In the genomic region with DNA sequence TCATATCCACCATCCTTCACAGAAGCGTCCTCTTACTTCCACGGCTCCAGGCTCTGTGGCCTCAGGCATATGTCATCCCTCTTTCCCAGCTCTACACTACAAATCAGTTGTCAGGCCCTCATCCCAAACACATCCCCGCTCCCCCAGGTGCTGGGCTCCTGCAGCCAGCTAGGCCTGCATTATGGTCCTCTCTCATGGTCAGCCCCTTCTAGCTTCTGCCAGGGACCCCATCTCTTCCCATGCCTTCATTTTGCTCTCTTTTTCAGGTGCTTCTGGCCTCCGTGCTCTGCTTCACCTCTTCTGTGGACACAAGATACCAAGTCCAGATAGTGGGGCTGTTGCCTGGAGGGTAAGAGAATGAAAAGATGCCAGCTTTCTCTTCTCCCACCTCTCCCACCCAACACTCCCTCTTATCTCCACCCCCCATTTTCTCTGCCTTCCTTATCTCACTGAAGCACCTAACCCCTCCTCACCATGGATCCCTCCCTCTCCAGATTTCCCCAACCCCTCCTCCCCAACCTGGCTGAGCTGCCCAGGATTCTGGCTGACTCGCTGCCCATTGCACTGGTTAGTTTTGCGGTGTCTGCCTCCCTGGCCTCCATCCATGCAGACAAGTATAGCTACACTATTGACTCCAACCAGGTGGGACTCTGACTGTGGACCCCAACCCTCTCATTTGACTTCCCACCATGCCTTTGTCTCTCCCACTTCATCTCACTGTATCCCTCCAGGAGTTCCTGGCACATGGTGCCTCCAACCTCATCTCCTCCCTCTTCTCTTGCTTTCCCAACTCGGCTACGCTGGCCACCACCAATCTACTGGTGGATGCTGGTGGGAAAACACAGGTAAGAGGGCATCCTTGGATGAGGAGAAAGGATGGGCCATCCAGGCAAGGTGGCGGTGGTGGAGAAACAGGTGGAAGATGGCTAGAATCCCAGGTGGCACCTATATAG, we compare ENCODE assay signal across 11 cellular contexts. TPM values are rescaled to one million over a fixed set of nuclear protein-coding genes. Genes with fewer than 3 reads are reported as not detected.
DNase-seq lines count a peak whose midpoint lies in the region; ATAC-seq and TF ChIP-seq lines count a peak whose summit lies in the region.
"Had no signal": no experiment of that assay in that cellular context is flagged by ENCODE, and none has a peak within 500 bp of the region (broad histone marks: within the 10 kb centered on the region; RNA-seq: fewer than 3 reads in every experiment).

No MANE protein-coding gene starts in this region.

- H3K9me3 ChIP-seq in neural progenitor cell (ENCODE audit: low read depth) = no peaks in the 10 kb centered on the region
- H3K9me3 ChIP-seq: colonic mucosa had no signal

- H3K27me3 ChIP-seq in neural progenitor cell = peaks cover 100% of the 10 kb centered on the region

- intact Hi-C loops in activated CD4-positive, alpha-beta T cell treated with anti-CD3 and anti-CD28 coated beads, Interleukin-2, amount 10 ng/mL, durations not matched to agents 24 days and 14 days (cut with micrococcal nuclease) = loop anchor here (5.0 kb wide), 1 partner anchor 160 kb away; no protein-coding TSS in a partner anchor

- H3F3A ChIP-seq in neural progenitor cell (ENCODE audit: low read depth) = no peaks in the 10 kb centered on the region

- H3K36me3 ChIP-seq in neural progenitor cell = no peaks in the 10 kb centered on the region
- H3K36me3 ChIP-seq: colonic mucosa had no signal

- peak overlapping the region; percentile 22 for H3K27ac Mint-ChIP-seq in activated CD4-positive, alpha-beta T cell treated with anti-CD3 and anti-CD28 coated beads, Interleukin-2, amount 10 ng/mL, durations not matched to agents 24 days and 14 days
- no peak overlapping the region for H3K27ac Mint-ChIP-seq in HFFc6
- no peak overlapping the region for H3K27ac Mint-ChIP-seq in central memory CD8-positive, alpha-beta T cell (ENCODE audit: low read depth)
- H3K27ac Mint-ChIP-seq in neural progenitor cell = no peak overlapping the region
- H3K27ac Mint-ChIP-seq: activated CD8-positive, alpha-beta memory T cell treated with anti-CD3 and anti-CD28 coated beads, Interleukin-2, amount 10 ng/mL, durations not matched to agents 7 days and 5 days had no signal

- H3K4me3 ChIP-seq in neural progenitor cell = no peak overlapping the region

- H2AFZ ChIP-seq in neural progenitor cell (replicated peaks) = no peak overlapping the region

- no peak for ATAC-seq in central memory CD8-positive, alpha-beta T cell (replicated peaks; ENCODE audit: extremely low read depth, poor library complexity, severe bottlenecking)
- ATAC-seq in HG03135 (IDR thresholded peaks at IDR 0.05; ENCODE audit: unreplicated experiment) = no peak

- no peak for DNase-seq in activated CD4-positive, alpha-beta T cell treated with anti-CD3 and anti-CD28 coated beads, Interleukin-2, amount 10 ng/mL, durations not matched to agents 24 days and 14 days
- no peak for DNase-seq in activated CD4-positive, alpha-beta T cell treated with anti-CD3 and anti-CD28 coated beads, Interleukin-2, amount 50 U/mL, for 48 hours
- DNase-seq in HFFc6 (no peak), neural progenitor cell (ENCODE audit: low spot score) (no peak)
- no peak for DNase-seq in central memory CD8-positive, alpha-beta T cell (ENCODE audit: low spot score in 2 of 2)
- no peak for DNase-seq in stimulated activated CD4-positive, alpha-beta T cell treated with anti-CD3 and anti-CD28 coated beads, Interleukin-2, amount 100 ng/mL, for 24 hours
- DNase-seq in activated CD4-positive, alpha-beta T cell treated with anti-CD3 and anti-CD28 coated beads, Interleukin-2, amount 50 U/mL, for 4 hours = no peak
- DNase-seq: NK-92 treated with Interleukin-12 subunit alpha and Interleukin-12 subunit beta, amount 100 ng/mL, for 24 hours had no signal

- no peaks in the 10 kb centered on the region for H3K79me2 ChIP-seq in neural progenitor cell (ENCODE audit: low read depth)

- peaks cover 2% of the 10 kb centered on the region for H3K36me3 Mint-ChIP-seq in activated CD4-positive, alpha-beta T cell treated with anti-CD3 and anti-CD28 coated beads, Interleukin-2, amount 10 ng/mL, durations not matched to agents 24 days and 14 days (ENCODE audit: low read depth)
- no peaks in the 10 kb centered on the region; the same call in 1 of the 2 replicates for H3K36me3 Mint-ChIP-seq in HFFc6 (ENCODE audit: low read depth)
- peaks cover 6% of the 10 kb centered on the region for H3K36me3 Mint-ChIP-seq in central memory CD8-positive, alpha-beta T cell (ENCODE audit: insufficient read depth)
- H3K36me3 Mint-ChIP-seq in neural progenitor cell = peaks cover 15% of the 10 kb centered on the region
- H3K36me3 Mint-ChIP-seq: activated CD8-positive, alpha-beta memory T cell treated with anti-CD3 and anti-CD28 coated beads, Interleukin-2, amount 10 ng/mL, durations not matched to agents 7 days and 5 days had no signal

- H3K9me3 Mint-ChIP-seq in activated CD4-positive, alpha-beta T cell treated with anti-CD3 and anti-CD28 coated beads, Interleukin-2, amount 10 ng/mL, durations not matched to agents 24 days and 14 days = no peaks in the 10 kb centered on the region
- no peaks in the 10 kb centered on the region for H3K9me3 Mint-ChIP-seq in HFFc6
- no peaks in the 10 kb centered on the region for H3K9me3 Mint-ChIP-seq in central memory CD8-positive, alpha-beta T cell
- H3K9me3 Mint-ChIP-seq in neural progenitor cell = peaks cover 4% of the 10 kb centered on the region

- H3K4me3 Mint-ChIP-seq in activated CD4-positive, alpha-beta T cell treated with anti-CD3 and anti-CD28 coated beads, Interleukin-2, amount 10 ng/mL, durations not matched to agents 24 days and 14 days = peak overlapping the region; percentile 88
- peak overlapping the region; percentile 75 for H3K4me3 Mint-ChIP-seq in HFFc6
- peak overlapping the region; percentile 76 for H3K4me3 Mint-ChIP-seq in central memory CD8-positive, alpha-beta T cell
- peak overlapping the region; percentile 83 for H3K4me3 Mint-ChIP-seq in neural progenitor cell

- no peak overlapping the region for H3K9ac ChIP-seq in neural progenitor cell

- H3K4me1 ChIP-seq in neural progenitor cell = peaks cover 18% of the 10 kb centered on the region

- peaks cover 96% of the 10 kb centered on the region for H3K27me3 Mint-ChIP-seq in activated CD4-positive, alpha-beta T cell treated with anti-CD3 and anti-CD28 coated beads, Interleukin-2, amount 10 ng/mL, durations not matched to agents 24 days and 14 days
- H3K27me3 Mint-ChIP-seq in HFFc6 (ENCODE audit: insufficient read depth) (peaks cover 32% of the 10 kb centered on the region), neural progenitor cell (ENCODE audit: insufficient read depth, low read depth) (peaks cover 62% of the 10 kb centered on the region)
- H3K27me3 Mint-ChIP-seq in central memory CD8-positive, alpha-beta T cell = peaks cover 99% of the 10 kb centered on the region

- TF ChIP-seq CTCF in HFFc6 (IDR thresholded peaks at IDR 0.05) (no peak), neural progenitor cell (IDR thresholded peaks at IDR 0.05) (no peak)

- H3K4me1 Mint-ChIP-seq in activated CD4-positive, alpha-beta T cell treated with anti-CD3 and anti-CD28 coated beads, Interleukin-2, amount 10 ng/mL, durations not matched to agents 24 days and 14 days = peaks cover 26% of the 10 kb centered on the region
- H3K4me1 Mint-ChIP-seq in HFFc6 (ENCODE audit: low read depth) (peaks cover 6% of the 10 kb centered on the region; the same call in 1 of the 2 replicates), neural progenitor cell (peaks cover 18% of the 10 kb centered on the region)
- peaks cover 22% of the 10 kb centered on the region for H3K4me1 Mint-ChIP-seq in central memory CD8-positive, alpha-beta T cell

- H3K27ac ChIP-seq in neural progenitor cell = no peak overlapping the region
- H3K27ac ChIP-seq: colonic mucosa had no signal

- no peak overlapping the region for H3K4me2 ChIP-seq in neural progenitor cell

- peaks cover 42% of the 10 kb centered on the region for H4K20me1 ChIP-seq in neural progenitor cell (ENCODE audit: low read depth)

RNA-seq across cellular contexts. Expression of a gene that starts 10.4 kb away (rescaled TPM):
- 4.6 and 5.7 TPM in 2 replicates for total RNA-seq in activated CD4-positive, alpha-beta T cell treated with anti-CD3 and anti-CD28 coated beads, Interleukin-2, amount 10 ng/mL, durations not matched to agents 24 days and 14 days
- 1 to 10 TPM; 1.4 to 3.1 (median 2.3) TPM for total RNA-seq in HFFc6 (2021; fragmentation: NEBNext Ultra II Directional; extraction: Animal tissue kit (Norgen Biotek cat#: 25700))
- 0.28 and 1.1 TPM in 2 replicates for total RNA-seq in neural progenitor cell (ENCODE audit: low replicate concordance)

RNA-seq across cellular contexts. Expression of a gene that starts 11.3 kb away (rescaled TPM):
- 1.6 and 1.7 TPM in 2 replicates for total RNA-seq in activated CD4-positive, alpha-beta T cell treated with anti-CD3 and anti-CD28 coated beads, Interleukin-2, amount 10 ng/mL, durations not matched to agents 24 days and 14 days
- 10 to 100 TPM; 10.2 to 21.9 (median 11.9) TPM for total RNA-seq in HFFc6 (2021; fragmentation: NEBNext Ultra II Directional; extraction: Animal tissue kit (Norgen Biotek cat#: 25700))
- 17.3 and 27.3 TPM in 2 replicates for total RNA-seq in neural progenitor cell (ENCODE audit: low replicate concordance)

RNA-seq across cellular contexts. Expression of a gene that starts 17.9 kb away (rescaled TPM):
- total RNA-seq in activated CD4-positive, alpha-beta T cell treated with anti-CD3 and anti-CD28 coated beads, Interleukin-2, amount 10 ng/mL, durations not matched to agents 24 days and 14 days = 15.9 and 18.3 TPM in 2 replicates
- 10 to 100 TPM; 17.7 to 21.0 (median 19.2) TPM for total RNA-seq in HFFc6 (2021; fragmentation: NEBNext Ultra II Directional; extraction: Animal tissue kit (Norgen Biotek cat#: 25700))
- 56.4 and 67.9 TPM in 2 replicates for total RNA-seq in neural progenitor cell (ENCODE audit: low replicate concordance)

RNA-seq across cellular contexts. Expression of a gene that starts 31.6 kb away (rescaled TPM):
- total RNA-seq in activated CD4-positive, alpha-beta T cell treated with anti-CD3 and anti-CD28 coated beads, Interleukin-2, amount 10 ng/mL, durations not matched to agents 24 days and 14 days = 21.5 and 23.0 TPM in 2 replicates
- total RNA-seq in HFFc6 (2021; fragmentation: NEBNext Ultra II Directional; extraction: Animal tissue kit (Norgen Biotek cat#: 25700)) = 10 to 100 TPM; 21.1 to 33.1 (median 24.3) TPM
- total RNA-seq in neural progenitor cell (ENCODE audit: low replicate concordance) = 15.5 and 23.4 TPM in 2 replicates
